Comparison of ENCODE assay signal across 8 cellular contexts in genomic region chr18:63367241-63367953, GRCh38. TPM values are rescaled to one million over a fixed set of nuclear protein-coding genes. Genes with fewer than 3 reads are reported as not detected.
DNase-seq lines count a peak whose midpoint lies in the region; ATAC-seq and TF ChIP-seq lines count a peak whose summit lies in the region.

No MANE protein-coding gene starts in this region.

- no peaks in the 10 kb centered on the region for H3K27me3 ChIP-seq in parathyroid adenoma (ENCODE audit: control insufficient read depth, insufficient read depth, low read length)
- no peaks in the 10 kb centered on the region for H3K27me3 ChIP-seq in transverse colon

- TF ChIP-seq CTCF in GM12875 (IDR thresholded peaks at IDR 0.05; ENCODE audit: borderline replicate concordance, insufficient read depth, low read depth, low read length) (no peak), parathyroid adenoma (IDR thresholded peaks at IDR 0.05) (no peak), transverse colon (IDR thresholded peaks at IDR 0.05) (no peak)

- peak overlapping the region; percentile 82 for H3K4me2 ChIP-seq in parathyroid adenoma (ENCODE audit: low read length)

- H3K4me3 ChIP-seq in GM12875 (ENCODE audit: low read depth, low read length) (peak overlapping the region; percentile 91), parathyroid adenoma (ENCODE audit: low read depth, low read length) (peak overlapping the region; percentile 83), transverse colon (peak overlapping the region; percentile 91 to 98 (median 95))

- 0 to 1% (median 0%) methylated on average over 43 to 66 of the region's 66 CpGs for WGBS in adipose tissue, 3 donors
- WGBS in transverse colon (ENCODE audit: low coverage in 1 of 2), 2 donors = 0 to 2% methylated on average over 15 to 16 of the region's 66 CpGs

- peak; percentile 98 for DNase-seq in NCI-H128 (lab: John Stamatoyannopoulos, UW; ENCODE audit: unreplicated experiment)
- DNase-seq in SW 1271 (lab: John Stamatoyannopoulos, UW) = peak; percentile 76 to 91
- DNase-seq in cardiac septum (ENCODE audit: low spot score) = peak; percentile 95
- DNase-seq in transverse colon = peak; percentile 94

- TF ChIP-seq EP300 in transverse colon (IDR thresholded peaks at IDR 0.05; ENCODE audit: low read depth) = no peak

- peaks cover 11% of the 10 kb centered on the region for H3K79me2 ChIP-seq in parathyroid adenoma

- in situ Hi-C loops in transverse colon (cut with MboI; ENCODE audit: low pct_ligation_motif_present in 1 of 4, low pct_unique_long_range_greater_than_20kb in 1 of 4, low sequenced_read_pairs in 3 of 4) = no loop called here

- peak overlapping the region; percentile 93 for H3K9ac ChIP-seq in parathyroid adenoma

- H3K27ac ChIP-seq in adipose tissue (ENCODE audit: low read depth, low read length) (peak overlapping the region; percentile 94), parathyroid adenoma (peak overlapping the region; percentile 97), transverse colon (peak overlapping the region; percentile 95 to 99 (median 98))

- TF ChIP-seq POLR2A in transverse colon (IDR thresholded peaks at IDR 0.05) = peak; percentile 95

- peak overlapping the region; percentile 95 for H2AFZ ChIP-seq in parathyroid adenoma

- H3K36me3 ChIP-seq in parathyroid adenoma (ENCODE audit: control insufficient read depth, insufficient read depth, low read length) = no peaks in the 10 kb centered on the region
- H3K36me3 ChIP-seq in transverse colon = peaks cover 0 to 1% (median 0%) of the 10 kb centered on the region in 4 donors

- H3K9me3 ChIP-seq in parathyroid adenoma (ENCODE audit: control insufficient read depth, low read length) (no peaks in the 10 kb centered on the region), transverse colon (no peaks in the 10 kb centered on the region)

- ATAC-seq in HG02759 (IDR thresholded peaks at IDR 0.05; ENCODE audit: unreplicated experiment) = peak; percentile 90

- intact Hi-C loops in cardiac septum (cut with DNase I) (no loop called here), transverse colon (cut with DNase I; ENCODE audit: low total_unique reads) (loop anchor here (10.0 kb wide), 1 partner anchor 57 kb away; the partner anchor contains the start of gene VPS4B)

- H3K4me1 ChIP-seq in parathyroid adenoma (peaks cover 8% of the 10 kb centered on the region), transverse colon (peaks cover 0 to 33% (median 16%) of the 10 kb centered on the region in 4 donors)

RNA-seq across cellular contexts. Expression of gene KDSR, which starts 0.4 kb away (rescaled TPM):
- 10 to 100 TPM; 10.2 to 31.5 (median 19.1) TPM for polyA plus RNA-seq in adipose tissue
- total RNA-seq in cardiac septum (54.3 TPM), transverse colon (10 to 100 TPM; 13.1 to 37.2 (median 28.3) TPM)

RNA-seq across cellular contexts. Expression of gene BCL2, which starts 47.8 kb away (rescaled TPM):
- 10 to 100 TPM in 2 of 3 donors, 1 to 10 TPM in 1; 1.2 to 16.2 (median 10.1) TPM for polyA plus RNA-seq in adipose tissue
- total RNA-seq in cardiac septum = 25.9 TPM
- total RNA-seq in transverse colon = 10 to 100 TPM; 14.3 to 34.8 (median 23.5) TPM

RNA-seq across cellular contexts. Expression of gene VPS4B, which starts 54.9 kb away (rescaled TPM):
- 10 to 100 TPM; 10.8 to 23.6 (median 17.5) TPM for polyA plus RNA-seq in adipose tissue
- total RNA-seq in cardiac septum (22.4 TPM), transverse colon (100 to 1,000 TPM in 1 of 4 donors, 10 to 100 TPM in 3; 40.4 to 122 (median 63.3) TPM)

Comparison
In these comparisons a context has a peak if more than half of its experiments do, and no peak if none do; other contexts are left out.
1. Peak in every context shown above with its lines: DNase-seq, ATAC-seq, H3K4me3 ChIP-seq and H3K27ac ChIP-seq.